In the genomic region with DNA sequence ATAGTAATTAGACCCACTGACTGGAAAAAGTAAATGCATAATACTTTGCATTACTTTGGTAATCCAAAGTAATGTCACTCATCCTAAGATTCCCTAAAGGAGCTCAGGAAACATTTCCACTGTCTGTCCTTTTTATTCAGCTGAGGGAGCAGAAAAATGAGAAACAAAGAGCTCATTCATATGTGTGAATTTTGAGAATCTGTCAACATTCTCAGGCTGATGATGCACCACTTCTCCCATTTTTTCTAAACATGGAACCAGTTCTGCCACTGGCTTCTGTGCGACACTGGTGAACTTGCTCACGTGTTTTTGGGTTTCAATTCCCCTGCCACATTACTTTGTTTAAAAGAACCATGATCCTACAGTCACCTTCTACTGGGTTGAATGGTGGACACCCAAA, we compare ENCODE assay signal across 15 cellular contexts. TPM values are rescaled to one million over a fixed set of nuclear protein-coding genes. Genes with fewer than 3 reads are reported as not detected.
DNase-seq lines count a peak whose midpoint lies in the region; ATAC-seq and TF ChIP-seq lines count a peak whose summit lies in the region.
"Had no signal": no experiment of that assay in that cellular context is flagged by ENCODE, and none has a peak within 500 bp of the region (broad histone marks: within the 10 kb centered on the region; RNA-seq: fewer than 3 reads in every experiment).

No MANE protein-coding gene starts in this region.

- TF ChIP-seq CTCF in OCI-LY3 (IDR thresholded peaks at IDR 0.05; ENCODE audit: low read depth, low read length), result no peak
- no peak for TF ChIP-seq CTCF in smooth muscle cell (IDR thresholded peaks at IDR 0.05; ENCODE audit: borderline replicate concordance, insufficient read depth, poor library complexity, severe bottlenecking)

- no peaks in the 10 kb centered on the region for H3K79me2 ChIP-seq in OCI-LY3 (ENCODE audit: low read length)
- no peaks in the 10 kb centered on the region for H3K79me2 ChIP-seq in smooth muscle cell (ENCODE audit: low read depth)

- H3K27me3 ChIP-seq in OCI-LY3 (ENCODE audit: low read depth, low read length) (no peaks in the 10 kb centered on the region), smooth muscle cell (ENCODE audit: low read depth) (no peaks in the 10 kb centered on the region)
- H3K27me3 ChIP-seq: BLaER1 had no signal

- DNase-seq in COLO829 (ENCODE audit: low spot score) (peak; percentile 95), epithelial cell of prostate (ENCODE audit: low read depth, low spot score) (peak; percentile 2), smooth muscle cell (lab: John Stamatoyannopoulos, UW; ENCODE audit: unreplicated experiment) (no peak), GDM1 (lab: John Stamatoyannopoulos, UW) (no peak)
- DNase-seq in stimulated activated naive CD4-positive, alpha-beta T cell (lab: John Stamatoyannopoulos, UW), result no peak

- H2AFZ ChIP-seq in OCI-LY3 (ENCODE audit: low read depth, low read length) (no peak overlapping the region), smooth muscle cell (ENCODE audit: low read depth) (no peak overlapping the region)

- H3K9me3 ChIP-seq in OCI-LY3 (ENCODE audit: insufficient read depth, low read length) (no peaks in the 10 kb centered on the region), smooth muscle cell (replicated peaks; ENCODE audit: low read depth) (no peaks in the 10 kb centered on the region)
- H3K9me3 ChIP-seq: BLaER1 had no signal

- H3K27ac ChIP-seq in OCI-LY3 (ENCODE audit: low read length) (no peak overlapping the region), epithelial cell of prostate (peak overlapping the region; percentile 11), smooth muscle cell (ENCODE audit: low read depth) (peak overlapping the region; percentile 26)
- H3K27ac ChIP-seq: BLaER1 had no signal

- H3K4me2 ChIP-seq in OCI-LY3 (ENCODE audit: low read length), result peak overlapping the region; percentile 3; the same call in 1 of the 2 replicates
- no peak overlapping the region for H3K4me2 ChIP-seq in smooth muscle cell
- H3K4me2 ChIP-seq: BLaER1 had no signal

- ATAC-seq in HG03159 (IDR thresholded peaks at IDR 0.05; ENCODE audit: unreplicated experiment), result no peak

- WGBS in smooth muscle cell (ENCODE audit: low lambda C conversion rate), result 66% methylated on average over 2 of the region's 2 CpGs

- no peaks in the 10 kb centered on the region for H3F3A ChIP-seq in smooth muscle cell (ENCODE audit: low read depth)

- no peaks in the 10 kb centered on the region for H3K36me3 ChIP-seq in OCI-LY3 (replicated peaks; ENCODE audit: low read depth, low read length)
- no peaks in the 10 kb centered on the region for H3K36me3 ChIP-seq in smooth muscle cell (ENCODE audit: low read depth)
- H3K36me3 ChIP-seq: BLaER1 had no signal

- H3K9ac ChIP-seq in OCI-LY3 (ENCODE audit: low read length), result no peak overlapping the region
- H3K9ac ChIP-seq in smooth muscle cell (ENCODE audit: low read depth), result no peak overlapping the region
- H3K9ac ChIP-seq: BLaER1 had no signal

- H4K20me1 ChIP-seq in OCI-LY3 (ENCODE audit: insufficient read depth, low read length), result no peaks in the 10 kb centered on the region
- H4K20me1 ChIP-seq in smooth muscle cell (ENCODE audit: low read depth), result no peaks in the 10 kb centered on the region
- H4K20me1 ChIP-seq: BLaER1 had no signal

- no peak overlapping the region for H3K4me3 ChIP-seq in OCI-LY3 (ENCODE audit: low read length)
- H3K4me3 ChIP-seq in smooth muscle cell, result no peak overlapping the region
- H3K4me3 ChIP-seq: BLaER1 had no signal

- H3K4me1 ChIP-seq in OCI-LY3 (ENCODE audit: low read length), result peaks cover 7% of the 10 kb centered on the region
- H3K4me1 ChIP-seq in smooth muscle cell (ENCODE audit: low read depth), result no peaks in the 10 kb centered on the region
- H3K4me1 ChIP-seq: BLaER1 had no signal

RNA-seq across cellular contexts. Expression of a gene that starts 28.4 kb away (rescaled TPM):
- not detected in 2 replicates for total RNA-seq in smooth muscle cell
- not detected in 2 replicates for polyA plus RNA-seq in smooth muscle cell
- total RNA-seq: CD8-positive, alpha-beta T cell; G401; H1; H9; HepG2 had no signal
- polyA plus RNA-seq: CD14-positive monocyte, H1, HepG2, IgD-negative memory B cell had no signal

RNA-seq across cellular contexts. Expression of a gene that starts 47.3 kb away (rescaled TPM):
- total RNA-seq in smooth muscle cell, result not detected in 2 replicates
- polyA plus RNA-seq in smooth muscle cell, result not detected in 2 replicates
- total RNA-seq: CD8-positive, alpha-beta T cell; G401; H1; H9; HepG2 had no signal
- polyA plus RNA-seq: CD14-positive monocyte, H1, HepG2, IgD-negative memory B cell had no signal

Comparison
In these comparisons a context has a peak if more than half of its experiments do, and no peak if none do; other contexts are left out.
1. DNase-seq: peak in COLO829 (single experiment) and epithelial cell of prostate (single experiment); none in smooth muscle cell (single experiment), GDM1 (single experiment) and stimulated activated naive CD4-positive, alpha-beta T cell (0 of 6).